ENCODE assay signal across 1 cellular context in genomic region chr14:95486875-95487668, GRCh38.
TF ChIP-seq lines count a peak whose summit lies in the region.

No MANE protein-coding gene starts in this region.

TF ChIP-seq in HEK293, 187 proteins besides CTCF, POLR2A, EP300 and RAD21 (continued from another document):
- TF ChIP-seq PRDM10 (tag by site-specific recombination; IDR thresholded peaks at IDR 0.05), result peak; percentile 80
